1 cellular context compared by ENCODE assay signal in the genomic region with DNA sequence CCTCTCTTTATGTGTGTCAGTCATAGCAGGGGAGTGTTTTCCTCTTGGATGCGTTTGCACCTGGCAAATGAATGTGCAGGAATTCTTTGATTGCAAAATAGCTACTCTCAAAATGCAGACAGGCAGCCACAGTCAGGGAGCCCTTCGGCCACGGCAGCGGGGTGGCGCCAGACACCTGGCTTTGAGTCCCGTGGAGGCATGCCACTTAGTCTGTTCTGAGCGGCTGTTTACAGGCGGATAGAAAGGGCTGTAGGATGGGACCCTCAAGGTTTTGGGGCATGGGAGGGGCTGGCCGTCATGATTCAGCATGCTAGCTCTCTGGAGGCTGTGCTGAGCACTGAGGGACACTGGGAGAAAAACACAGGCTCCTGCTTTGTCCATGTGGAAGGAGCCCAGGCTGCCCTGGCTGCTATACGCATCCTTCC.
A peak's percentile ranks its signal among the peaks of the same experiment; 100 is the strongest.
TF ChIP-seq lines count a peak whose summit lies in the region.

No MANE protein-coding gene starts in this region.

TF ChIP-seq in HEK293, 187 proteins besides CTCF, POLR2A, EP300 and RAD21 (continued from another document):
- no peak for TF ChIP-seq ZNF138 (tag by site-specific recombination; IDR thresholded peaks at IDR 0.05; ENCODE audit: borderline replicate concordance)
- no peak for TF ChIP-seq ZNF76 (tag by site-specific recombination; IDR thresholded peaks at IDR 0.05; ENCODE audit: borderline replicate concordance, low read depth)
- no peak for TF ChIP-seq ZNF19 (tag by site-specific recombination; IDR thresholded peaks at IDR 0.05; ENCODE audit: low read depth)
- no peak for TF ChIP-seq ZNF626 (tag by site-specific recombination; IDR thresholded peaks at IDR 0.05)
- no peak for TF ChIP-seq MZF1 (tag by site-specific recombination; IDR thresholded peaks at IDR 0.05; ENCODE audit: borderline replicate concordance)
- TF ChIP-seq ZEB2 (tag by site-specific recombination; IDR thresholded peaks at IDR 0.05): no peak; the same call in 1 of the 2 replicates
- TF ChIP-seq ZFP69B (tag by site-specific recombination; IDR thresholded peaks at IDR 0.05): no peak
- TF ChIP-seq, protein P1, sequence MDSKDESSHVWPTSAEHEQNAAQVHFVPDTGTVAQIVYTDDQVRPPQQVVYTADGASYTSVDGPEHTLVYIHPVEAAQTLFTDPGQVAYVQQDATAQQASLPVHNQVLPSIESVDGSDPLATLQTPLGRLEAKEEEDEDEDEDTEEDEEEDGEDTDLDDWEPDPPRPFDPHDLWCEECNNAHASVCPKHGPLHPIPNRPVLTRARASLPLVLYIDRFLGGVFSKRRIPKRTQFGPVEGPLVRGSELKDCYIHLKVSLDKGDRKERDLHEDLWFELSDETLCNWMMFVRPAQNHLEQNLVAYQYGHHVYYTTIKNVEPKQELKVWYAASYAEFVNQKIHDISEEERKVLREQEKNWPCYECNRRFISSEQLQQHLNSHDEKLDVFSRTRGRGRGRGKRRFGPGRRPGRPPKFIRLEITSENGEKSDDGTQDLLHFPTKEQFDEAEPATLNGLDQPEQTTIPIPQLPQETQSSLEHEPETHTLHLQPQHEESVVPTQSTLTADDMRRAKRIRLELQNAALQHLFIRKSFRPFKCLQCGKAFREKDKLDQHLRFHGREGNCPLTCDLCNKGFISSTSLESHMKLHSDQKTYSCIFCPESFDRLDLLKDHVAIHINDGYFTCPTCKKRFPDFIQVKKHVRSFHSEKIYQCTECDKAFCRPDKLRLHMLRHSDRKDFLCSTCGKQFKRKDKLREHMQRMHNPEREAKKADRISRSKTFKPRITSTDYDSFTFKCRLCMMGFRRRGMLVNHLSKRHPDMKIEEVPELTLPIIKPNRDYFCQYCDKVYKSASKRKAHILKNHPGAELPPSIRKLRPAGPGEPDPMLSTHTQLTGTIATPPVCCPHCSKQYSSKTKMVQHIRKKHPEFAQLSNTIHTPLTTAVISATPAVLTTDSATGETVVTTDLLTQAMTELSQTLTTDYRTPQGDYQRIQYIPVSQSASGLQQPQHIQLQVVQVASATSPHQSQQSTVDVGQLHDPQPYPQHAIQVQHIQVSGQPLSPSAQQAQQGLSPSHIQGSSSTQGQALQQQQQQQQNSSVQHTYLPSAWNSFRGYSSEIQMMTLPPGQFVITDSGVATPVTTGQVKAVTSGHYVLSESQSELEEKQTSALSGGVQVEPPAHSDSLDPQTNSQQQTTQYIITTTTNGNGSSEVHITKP (tag by site-specific recombination; IDR thresholded peaks at IDR 0.05): peak; percentile 54
- no peak for TF ChIP-seq ZNF555 (tag by site-specific recombination; conservative IDR thresholded peaks at IDR 0.05)
- TF ChIP-seq KLF8 (tag by site-specific recombination; IDR thresholded peaks at IDR 0.05): 0 out of 2 replicates have a peak, but pooled peaks have one; percentile 9
- TF ChIP-seq ZBTB8A (tag by site-specific recombination; IDR thresholded peaks at IDR 0.05): peak; percentile 45; the same call in 1 of the 2 replicates
- TF ChIP-seq ZNF610 (tag by site-specific recombination; IDR thresholded peaks at IDR 0.05; ENCODE audit: borderline replicate concordance): no peak
- TF ChIP-seq REPIN1 (tag by site-specific recombination; IDR thresholded peaks at IDR 0.05; ENCODE audit: low read depth): no peak
- TF ChIP-seq ZNF488 (tag by site-specific recombination; IDR thresholded peaks at IDR 0.05): no peak
- TF ChIP-seq AEBP2 (tag by site-specific recombination; IDR thresholded peaks at IDR 0.05; ENCODE audit: borderline replicate concordance): no peak
- no peak for TF ChIP-seq KLF16 (tag by site-specific recombination; IDR thresholded peaks at IDR 0.05)
- TF ChIP-seq WT1 (tag by site-specific recombination; IDR thresholded peaks at IDR 0.05): no peak
- no peak for TF ChIP-seq ZIC2 (tag by site-specific recombination; IDR thresholded peaks at IDR 0.05)
- TF ChIP-seq SCRT2 (tag by site-specific recombination; IDR thresholded peaks at IDR 0.05): no peak
- TF ChIP-seq ZNF426 (tag by site-specific recombination; IDR thresholded peaks at IDR 0.05): no peak
- no peak for TF ChIP-seq ZNF530 (tag by site-specific recombination; IDR thresholded peaks at IDR 0.05; ENCODE audit: low read depth)
- TF ChIP-seq ZNF571 (tag by site-specific recombination; IDR thresholded peaks at IDR 0.05): no peak
- no peak for TF ChIP-seq ZNF169 (tag by site-specific recombination; IDR thresholded peaks at IDR 0.05)
- TF ChIP-seq ZSCAN23 (tag by site-specific recombination; IDR thresholded peaks at IDR 0.05): no peak
- no peak for TF ChIP-seq MYNN (tag by site-specific recombination; IDR thresholded peaks at IDR 0.05; ENCODE audit: borderline replicate concordance)
- TF ChIP-seq ZNF324 (tag by site-specific recombination; IDR thresholded peaks at IDR 0.05): no peak
- TF ChIP-seq ZSCAN30 (tag by site-specific recombination; IDR thresholded peaks at IDR 0.05): peak; percentile 92
- no peak for TF ChIP-seq ZXDB (tag by site-specific recombination; IDR thresholded peaks at IDR 0.05)
- peak; percentile 30; the same call in 1 of the 2 replicates for TF ChIP-seq ZBTB20 (tag by site-specific recombination; IDR thresholded peaks at IDR 0.05)
- no peak for TF ChIP-seq SCRT1 (tag by site-specific recombination; IDR thresholded peaks at IDR 0.05; ENCODE audit: borderline replicate concordance)
- peak; percentile 54 for TF ChIP-seq ZBTB17 (tag by site-specific recombination; IDR thresholded peaks at IDR 0.05)
- no peak for TF ChIP-seq ZNF140 (tag by site-specific recombination; IDR thresholded peaks at IDR 0.05)
- TF ChIP-seq ZNF777 (tag by site-specific recombination; IDR thresholded peaks at IDR 0.05; ENCODE audit: borderline replicate concordance): no peak
- TF ChIP-seq ZNF791 (tag by site-specific recombination; IDR thresholded peaks at IDR 0.05): no peak
- TF ChIP-seq ZNF146 (tag by site-specific recombination; IDR thresholded peaks at IDR 0.05): no peak
- no peak for TF ChIP-seq ZBTB11 (tag by site-specific recombination; conservative IDR thresholded peaks at IDR 0.05; ENCODE audit: low read depth)
- TF ChIP-seq ZNF112 (tag by site-specific recombination; IDR thresholded peaks at IDR 0.05): no peak
- no peak for TF ChIP-seq FEZF1 (tag by site-specific recombination; IDR thresholded peaks at IDR 0.05)
- no peak for TF ChIP-seq KLF7 (tag by site-specific recombination; IDR thresholded peaks at IDR 0.05; ENCODE audit: borderline replicate concordance)
- TF ChIP-seq ZNF214 (tag by site-specific recombination; IDR thresholded peaks at IDR 0.05; ENCODE audit: borderline replicate concordance): no peak
